In genomic region chr10:130809761-130810515, GRCh38 we compare ENCODE assay signal across 18 cellular contexts.
"Had no signal": no experiment of that assay in that cellular context is flagged by ENCODE, and none has a peak within 500 bp of the region (broad histone marks: within the 10 kb centered on the region; RNA-seq: fewer than 3 reads in every experiment).

No MANE protein-coding gene starts in this region.

- DNase-seq: activated CD4-positive, alpha-beta T cell treated with anti-CD3 and anti-CD28 coated beads for 4 hours; activated effector memory CD4-positive, alpha-beta T cell treated with anti-CD3 and anti-CD28 coated beads, Interleukin-2, amount 50 U/mL, for 16 hours; activated T-cell treated with anti-CD3 and anti-CD28 coated beads, Interleukin-2, amount 50 U/mL, for 48 hours; amygdala; body of pancreas; esophagus squamous epithelium; hypothalamus; kidney glomerular epithelial cell; mesendoderm; psoas muscle; sigmoid colon; spleen; stimulated activated CD4-positive, alpha-beta T cell treated with anti-CD3 and anti-CD28 coated beads, Interleukin-1b, Interleukin-23, amount 100 ng/mL, for 48 hours; T-helper 2 cell had no signal

- H3K9me3 ChIP-seq: body of pancreas, esophagus squamous epithelium, psoas muscle, sigmoid colon, thoracic aorta had no signal

- H3K27ac ChIP-seq: body of pancreas, esophagus squamous epithelium, psoas muscle, sigmoid colon, spleen, thoracic aorta had no signal

- H3K36me3 ChIP-seq: esophagus squamous epithelium, sigmoid colon, spleen, thoracic aorta had no signal

- H3K4me3 ChIP-seq: body of pancreas, esophagus squamous epithelium, psoas muscle, sigmoid colon, spleen, thoracic aorta had no signal

- H3K4me1 ChIP-seq: body of pancreas, esophagus squamous epithelium, psoas muscle, sigmoid colon, spleen had no signal

- ATAC-seq: activated naive CD4-positive, alpha-beta T cell treated with anti-CD3 and anti-CD28 coated beads, Interleukin-2, amount 50 U/mL, for 72 hours; body of pancreas; natural killer cell treated with Interleukin-12 subunit alpha and Interleukin-12 subunit beta and Interleukin-15 and Interleukin-18, amount 100 ng/mL, for 72 hours; psoas muscle; WTC11 had no signal
